ENCODE assay signal across 16 cellular contexts in the genomic region with DNA sequence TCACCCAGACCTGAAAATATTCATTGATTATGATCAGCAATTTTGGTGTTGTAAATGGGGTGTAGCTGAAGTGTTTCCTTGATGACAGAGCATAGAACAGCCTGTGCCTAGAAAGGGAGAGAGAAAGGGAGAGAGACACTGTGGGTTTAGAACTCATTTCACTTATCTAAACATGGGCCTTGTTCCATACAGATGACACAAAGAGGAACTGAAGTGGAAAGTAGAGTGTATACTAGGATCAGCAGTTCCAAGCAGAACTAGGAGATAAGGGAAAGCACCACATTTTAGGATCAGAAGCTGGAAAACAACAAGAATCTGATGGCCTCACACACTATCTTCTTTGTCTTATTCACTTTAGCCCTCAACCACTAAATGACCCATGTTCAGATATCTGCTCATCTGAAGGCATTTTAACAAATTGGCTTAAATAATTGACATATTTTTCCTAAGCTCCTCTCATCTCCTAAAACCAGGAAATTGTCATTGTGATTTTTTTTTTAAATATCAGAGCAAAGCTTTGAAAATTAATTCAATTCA.
A peak's percentile ranks its signal among the peaks of the same experiment; 100 is the strongest.
DNase-seq lines count a peak whose midpoint lies in the region; ATAC-seq, FAIRE-seq and TF ChIP-seq lines count a peak whose summit lies in the region.
"Had no signal": no experiment of that assay in that cellular context is flagged by ENCODE, and none has a peak within 500 bp of the region (broad histone marks: within the 10 kb centered on the region; RNA-seq: fewer than 3 reads in every experiment).

No MANE protein-coding gene starts in this region.

- POLR2A ChIA-PET in endothelial cell of umbilical vein (lab: Charles Lee) = no interaction called here

- dilution Hi-C loops in endothelial cell of umbilical vein (cut with MboI; ENCODE audit: extremely low pct_ligation_motif_present, low sequenced_read_pairs) = no loop called here

- in situ Hi-C loops in SK-MEL-5 (cut with HindIII; ENCODE audit: low pct_unique_long_range_greater_than_20kb, low sequenced_read_pairs) = no loop called here

- no peaks in the 10 kb centered on the region for H3K27me3 Mint-ChIP-seq in mesothelial cell of epicardium (ENCODE audit: low read depth)
- no peaks in the 10 kb centered on the region for H3K27me3 Mint-ChIP-seq in effector memory CD8-positive, alpha-beta T cell

- H3K4me3 Mint-ChIP-seq in mesothelial cell of epicardium = no peak overlapping the region
- no peak overlapping the region for H3K4me3 Mint-ChIP-seq in effector memory CD8-positive, alpha-beta T cell

- no peak overlapping the region for H3K4me3 ChIP-seq in endothelial cell of umbilical vein (replicated peaks in 1 of 3; ENCODE audit: insufficient read depth in 1 of 3, low read depth in 1 of 3, low read length in 3 of 3)
- H3K4me3 ChIP-seq: HAP-1 had no signal

- no peak overlapping the region for H3K4me2 ChIP-seq in endothelial cell of umbilical vein (ENCODE audit: insufficient read depth, low read length)

- FAIRE-seq in endothelial cell of umbilical vein (lab: Jason Lieb, UNC) = no peak
- FAIRE-seq: A204.1, GM12892 had no signal

- no TSS peak for BruUV-seq in endothelial cell of umbilical vein (replicated peaks; lab: Mats Ljungman, UMichigan)

- TF ChIP-seq CTCF in C4-2B (conservative IDR thresholded peaks at IDR 0.05) (no peak), endothelial cell of umbilical vein (IDR thresholded peaks at IDR 0.05; ENCODE audit: extremely low read depth in 1 of 2, insufficient read depth in 1 of 2, low read depth in 1 of 2, low read length in 2 of 2) (no peak), mesothelial cell of epicardium (IDR thresholded peaks at IDR 0.05; ENCODE audit: unreplicated experiment) (no peak)

- no peaks in the 10 kb centered on the region for H3K36me3 ChIP-seq in endothelial cell of umbilical vein (ENCODE audit: control insufficient read depth in 2 of 2, extremely low read depth in 1 of 2, insufficient read depth in 2 of 2, low read length in 2 of 2)
- H3K36me3 ChIP-seq: HAP-1 had no signal

- no peaks in the 10 kb centered on the region for H3K9me3 ChIP-seq in endothelial cell of umbilical vein (replicated peaks; ENCODE audit: control insufficient read depth, insufficient read depth, low read length)
- H3K9me3 ChIP-seq: HAP-1 had no signal

- no peak overlapping the region for H2AFZ ChIP-seq in endothelial cell of umbilical vein (ENCODE audit: low read depth, low read length)

- intact Hi-C loops in endothelial cell of umbilical vein (cut with micrococcal nuclease) = loop anchor here (10.0 kb wide), 1 partner anchor 573 kb away; no protein-coding TSS in a partner anchor

- CTCF ChIA-PET in endothelial cell of umbilical vein (lab: Charles Lee) = interaction anchor here (0.9 kb wide), 1 partner anchor 15 kb away, joined by 3 read pairs; no protein-coding TSS in a partner anchor

- no peaks in the 10 kb centered on the region for H3K9me1 ChIP-seq in endothelial cell of umbilical vein (replicated peaks; ENCODE audit: control insufficient read depth, extremely low read depth, insufficient read depth, low read length)

- peaks cover 28% of the 10 kb centered on the region for H3K4me1 ChIP-seq in endothelial cell of umbilical vein (ENCODE audit: control insufficient read depth, extremely low read depth, insufficient read depth, low read length)

- peaks cover 36% of the 10 kb centered on the region for H3K4me1 Mint-ChIP-seq in mesothelial cell of epicardium
- no peaks in the 10 kb centered on the region for H3K4me1 Mint-ChIP-seq in effector memory CD8-positive, alpha-beta T cell (ENCODE audit: low read depth in 2 of 2)

- no peak for TF ChIP-seq POLR2A in endothelial cell of umbilical vein (IDR thresholded peaks at IDR 0.05; ENCODE audit: low read depth, low read length)

- H3K27ac Mint-ChIP-seq in mesothelial cell of epicardium = peak overlapping the region; percentile 80
- H3K27ac Mint-ChIP-seq in effector memory CD8-positive, alpha-beta T cell = no peak overlapping the region

- H3K36me3 Mint-ChIP-seq in mesothelial cell of epicardium = no peaks in the 10 kb centered on the region
- H3K36me3 Mint-ChIP-seq in effector memory CD8-positive, alpha-beta T cell (ENCODE audit: insufficient read depth) = no peaks in the 10 kb centered on the region

- no peaks in the 10 kb centered on the region for H3K27me3 ChIP-seq in endothelial cell of umbilical vein (ENCODE audit: control insufficient read depth in 2 of 2, insufficient read depth in 2 of 2, low read length in 2 of 2)

- ATAC-seq in effector memory CD8-positive, alpha-beta T cell (replicated peaks) = no peak

- H3K79me2 ChIP-seq in endothelial cell of umbilical vein (ENCODE audit: control insufficient read depth, insufficient read depth, low read length) = no peaks in the 10 kb centered on the region

- H3K27ac ChIP-seq in C4-2B = peak overlapping the region; percentile 17; the same call in 1 of the 2 replicates
- no peak overlapping the region for H3K27ac ChIP-seq in endothelial cell of umbilical vein (ENCODE audit: insufficient read depth, low read depth, low read length)

- H3K9me3 Mint-ChIP-seq in mesothelial cell of epicardium = no peaks in the 10 kb centered on the region
- no peaks in the 10 kb centered on the region for H3K9me3 Mint-ChIP-seq in effector memory CD8-positive, alpha-beta T cell

- no peaks in the 10 kb centered on the region for H4K20me1 ChIP-seq in endothelial cell of umbilical vein (replicated peaks; ENCODE audit: control insufficient read depth, extremely low read depth, insufficient read depth, low read length)

- peak; percentile 33 for DNase-seq in SK-MEL-5 (ENCODE audit: low read depth, low spot score)
- peak; percentile 8 for DNase-seq in endothelial cell of umbilical vein (ENCODE audit: low read depth, low spot score)
- no peak for DNase-seq in mesothelial cell of epicardium (ENCODE audit: low spot score in 2 of 2, unreplicated experiment in 2 of 2)
- DNase-seq in SW480 (ENCODE audit: low spot score) = no peak
- DNase-seq in effector memory CD8-positive, alpha-beta T cell = no peak
- DNase-seq in SW 1271 (lab: John Stamatoyannopoulos, UW) = no peak
- DNase-seq: C1 segment of cervical spinal cord, DMS153, NCI-H187, NCI-H2171, NCI-H446 treated with DMSO at 0.1 percent for 48 hours, RPMI8226 had no signal

- no peak overlapping the region for H3K9ac ChIP-seq in endothelial cell of umbilical vein (replicated peaks; ENCODE audit: extremely low read depth, insufficient read depth, low read length)

TF ChIP-seq in endothelial cell of umbilical vein, 7 proteins besides CTCF, POLR2A, EP300 and RAD21:
- TF ChIP-seq FOS (IDR thresholded peaks at IDR 0.05; ENCODE audit: borderline replicate concordance, insufficient read depth, low read length) (no peak), JUN (IDR thresholded peaks at IDR 0.05; ENCODE audit: borderline replicate concordance, insufficient read depth, insufficient read length, low read depth) (no peak), GATA2 (IDR thresholded peaks at IDR 0.05; ENCODE audit: insufficient read depth, insufficient read length, low read depth, low read length) (no peak), EZH2 (IDR thresholded peaks at IDR 0.05; ENCODE audit: borderline replicate concordance, low read depth, low read length, severe bottlenecking) (no peak), MYC (IDR thresholded peaks at IDR 0.05; ENCODE audit: low read depth, low read length) (no peak)
- TF ChIP-seq, protein P1, sequence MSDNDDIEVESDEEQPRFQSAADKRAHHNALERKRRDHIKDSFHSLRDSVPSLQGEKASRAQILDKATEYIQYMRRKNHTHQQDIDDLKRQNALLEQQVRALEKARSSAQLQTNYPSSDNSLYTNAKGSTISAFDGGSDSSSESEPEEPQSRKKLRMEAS (IDR thresholded peaks at IDR 0.05; ENCODE audit: insufficient read depth, insufficient read length) = no peak

Comparison
In these comparisons a context has a peak if more than half of its experiments do, and no peak if none do; other contexts are left out.
1. DNase-seq: peak in SK-MEL-5 (single experiment) and endothelial cell of umbilical vein (single experiment); none in mesothelial cell of epicardium (0 of 2), SW480 (single experiment), effector memory CD8-positive, alpha-beta T cell (0 of 3) and SW 1271 (0 of 2).